In genomic region chr3:122030381-122031122, GRCh38 we compare ENCODE assay signal across 10 cellular contexts. TPM values are rescaled to one million over a fixed set of nuclear protein-coding genes. Genes with fewer than 3 reads are reported as not detected.
A peak's percentile ranks its signal among the peaks of the same experiment; 100 is the strongest.
DNase-seq lines count a peak whose midpoint lies in the region; ATAC-seq, FAIRE-seq and TF ChIP-seq lines count a peak whose summit lies in the region.
"Had no signal": no experiment of that assay in that cellular context is flagged by ENCODE, and none has a peak within 500 bp of the region (broad histone marks: within the 10 kb centered on the region; RNA-seq: fewer than 3 reads in every experiment).

No MANE protein-coding gene starts in this region.

- H3K36me3 ChIP-seq in Loucy (ENCODE audit: insufficient read depth, low read length) (no peaks in the 10 kb centered on the region), keratinocyte (ENCODE audit: control insufficient read depth in 2 of 2, extremely low read depth in 1 of 2, insufficient read depth in 2 of 2, low read length in 2 of 2) (no peaks in the 10 kb centered on the region), testis (ENCODE audit: low read depth, missing control alignments) (no peaks in the 10 kb centered on the region)

- no peak for TF ChIP-seq CTCF in Loucy (conservative IDR thresholded peaks at IDR 0.05; ENCODE audit: low read length)
- no peak for TF ChIP-seq CTCF in keratinocyte (optimal IDR thresholded peaks at IDR 0.05 in 1 of 3, IDR thresholded peaks at IDR 0.05 in 1 of 3, conservative IDR thresholded peaks at IDR 0.05 in 1 of 3; ENCODE audit: extremely low read depth in 1 of 3, insufficient read depth in 2 of 3, low read length in 3 of 3)
- no peak for TF ChIP-seq CTCF in testis (IDR thresholded peaks at IDR 0.05)

- peak overlapping the region; percentile 24 for H3K4me3 ChIP-seq in Loucy (ENCODE audit: low read length, poor library complexity, severe bottlenecking)
- no peak overlapping the region for H3K4me3 ChIP-seq in keratinocyte (ENCODE audit: control insufficient read depth in 2 of 3, extremely low read depth in 1 of 3, insufficient read depth in 2 of 3, low read depth in 1 of 3, low read length in 3 of 3)
- no peak overlapping the region for H3K4me3 ChIP-seq in testis

- no peak for TF ChIP-seq POLR2A in testis (IDR thresholded peaks at IDR 0.05)

- H3K9me1 ChIP-seq in keratinocyte (ENCODE audit: control insufficient read depth, extremely low read depth, insufficient read depth, low read length): no peaks in the 10 kb centered on the region

- DNase-seq in GM18507 (ENCODE audit: extremely low spot score, insufficient read length, low read depth) (no peak), keratinocyte (ENCODE audit: low read depth, low spot score) (no peak), T-cell (no peak), testis (no peak), NCI-H1417 (lab: John Stamatoyannopoulos, UW) (no peak)
- no peak for DNase-seq in stimulated activated CD4-positive, alpha-beta T cell treated with anti-CD3 and anti-CD28 coated beads, Interleukin-2, amount 100 ng/mL, for 24 hours

- H3K9ac ChIP-seq in Loucy (ENCODE audit: low read depth, low read length, poor library complexity, severe bottlenecking) (peak overlapping the region; percentile 45), keratinocyte (ENCODE audit: control insufficient read depth, extremely low read depth, insufficient read depth, low read length) (no peak overlapping the region)

- H3K4me1 Mint-ChIP-seq in T-cell: peaks cover 3 to 7% (median 6%) of the 10 kb centered on the region in 3 donors
- H3K4me1 Mint-ChIP-seq: brain had no signal

- FAIRE-seq in GM18507 (lab: Jason Lieb, UNC) (peak; percentile 91), keratinocyte (lab: Jason Lieb, UNC) (no peak)

- H3K4me1 ChIP-seq in Loucy (ENCODE audit: insufficient read depth, low read length, poor library complexity, severe bottlenecking): peaks cover 15% of the 10 kb centered on the region
- no peaks in the 10 kb centered on the region for H3K4me1 ChIP-seq in keratinocyte (ENCODE audit: control insufficient read depth, extremely low read depth, insufficient read depth, low read length)
- no peaks in the 10 kb centered on the region for H3K4me1 ChIP-seq in testis

- peaks cover 2 to 6% of the 10 kb centered on the region in 2 donors for H3K27me3 Mint-ChIP-seq in T-cell

- no peaks in the 10 kb centered on the region for H3F3A ChIP-seq in Loucy (ENCODE audit: low read depth)

- no peak overlapping the region for H3K27ac ChIP-seq in keratinocyte (ENCODE audit: control insufficient read depth, insufficient read depth, low read length)
- H3K27ac ChIP-seq in testis: no peak overlapping the region

- no peak overlapping the region for H3K4me3 Mint-ChIP-seq in T-cell
- H3K4me3 Mint-ChIP-seq: brain had no signal

- H2AFZ ChIP-seq in Loucy (ENCODE audit: low read length) (peak overlapping the region; percentile 78), keratinocyte (ENCODE audit: control insufficient read depth, low read length) (peak overlapping the region; percentile 58)

- no peaks in the 10 kb centered on the region for H4K20me1 ChIP-seq in Loucy (ENCODE audit: insufficient read depth, low read length, poor library complexity, severe bottlenecking)
- no peaks in the 10 kb centered on the region for H4K20me1 ChIP-seq in keratinocyte (ENCODE audit: control insufficient read depth, extremely low read depth, insufficient read depth, low read length)

- POLR2A ChIA-PET in T-cell (lab: Charles Lee): interaction anchor here (0.6 to 0.7 kb wide), 3 partner anchors 18 to 368 kb away, joined by 3 read pairs; no protein-coding TSS in a partner anchor

- no peaks in the 10 kb centered on the region for H3K36me3 Mint-ChIP-seq in T-cell
- H3K36me3 Mint-ChIP-seq: brain had no signal

- no peak overlapping the region for H3K27ac Mint-ChIP-seq in T-cell
- H3K27ac Mint-ChIP-seq: brain had no signal

- WGBS in testis, 2 donors: 87 to 89% methylated on average over 3 of the region's 3 CpGs

- H3K4me2 ChIP-seq in Loucy (ENCODE audit: low read depth, low read length, poor library complexity, severe bottlenecking): peak overlapping the region; percentile 63
- no peak overlapping the region for H3K4me2 ChIP-seq in keratinocyte (ENCODE audit: control insufficient read depth, extremely low read depth, insufficient read depth, low read depth, low read length)

- H3K27me3 ChIP-seq in Loucy (ENCODE audit: insufficient read depth, low read length, poor library complexity, severe bottlenecking) (no peaks in the 10 kb centered on the region), keratinocyte (ENCODE audit: control insufficient read depth, extremely low read depth, insufficient read depth, low read length) (no peaks in the 10 kb centered on the region), testis (no peaks in the 10 kb centered on the region)

- H3K9me3 Mint-ChIP-seq in T-cell: peaks cover 1 to 2% (median 1%) of the 10 kb centered on the region in 3 donors

- intact Hi-C loops in testis (cut with DNase I; ENCODE audit: low total_unique reads): no loop called here

- dilution Hi-C loops in keratinocyte (cut with MboI; ENCODE audit: extremely low pct_ligation_motif_present, low sequenced_read_pairs): no loop called here

- CTCF ChIA-PET in T-cell (lab: Charles Lee): no interaction called here

- ATAC-seq in GM21786 (IDR thresholded peaks at IDR 0.05; ENCODE audit: unreplicated experiment) (peak; percentile 57), T-cell (replicated peaks in 1 of 4) (no peak)

- H3K9me2 ChIP-seq in Loucy (replicated peaks; ENCODE audit: low read depth, low read length): no peaks in the 10 kb centered on the region

- H3K79me2 ChIP-seq in Loucy (ENCODE audit: insufficient read depth, low read length) (no peaks in the 10 kb centered on the region), keratinocyte (ENCODE audit: control insufficient read depth, insufficient read depth, low read length) (no peaks in the 10 kb centered on the region)

- H3K9me3 ChIP-seq in Loucy (ENCODE audit: insufficient read depth, low read depth, low read length) (peaks cover 12% of the 10 kb centered on the region), keratinocyte (ENCODE audit: control insufficient read depth, low read depth, low read length) (no peaks in the 10 kb centered on the region), testis (no peaks in the 10 kb centered on the region)

RNA-seq across cellular contexts. Expression of gene ILDR1, which starts 8.5 kb away (rescaled TPM):
- polyA plus RNA-seq in keratinocyte: 0.06 to 0.28 TPM (median 0.09 TPM) in 3 replicates
- 0.55 TPM for polyA plus RNA-seq in keratinocyte (2011; ENCODE audit: low read depth)
- 0.14 and 0.27 TPM in 2 replicates for polyA plus RNA-seq in keratinocyte (2011; cell fraction: cytosol; rRNA removed)
- 0.28 and 0.32 TPM in 2 replicates for polyA plus RNA-seq in keratinocyte (2011; cell fraction: nucleus; rRNA removed)
- polyA plus RNA-seq in keratinocyte (2012; ENCODE audit: low replicate concordance): 0.19 and 0.68 TPM in 2 replicates
- 0.10 to 0.33 TPM in 2 of 3 replicates, not detected in the other for polyA minus RNA-seq in keratinocyte
- not detected for polyA minus RNA-seq in keratinocyte (2011; cell fraction: cytosol; rRNA and poly(A)+ RNA removed)
- polyA minus RNA-seq in keratinocyte (2011; cell fraction: nucleus; rRNA and poly(A)+ RNA removed): 0.39 and 1.1 TPM in 2 replicates
- total RNA-seq in T-cell: under 1 TPM in 2 of 5 donors, not detected in 3; 0.16 TPM
- total RNA-seq in testis: 1 to 10 TPM; 3.2 TPM
- polyA plus RNA-seq in testis (ENCODE audit: insufficient read depth, low read depth, low replicate concordance): 1.4 TPM
- total RNA-seq: osteocyte had no signal

RNA-seq across cellular contexts. Expression of gene CD86, which starts 24.6 kb away (rescaled TPM):
- polyA plus RNA-seq in keratinocyte (2.9 to 6.9 TPM (median 6.1 TPM) in 3 replicates), testis (ENCODE audit: insufficient read depth, low read depth, low replicate concordance) (3.4 TPM)
- polyA plus RNA-seq in keratinocyte (2011; ENCODE audit: low read depth): 2.3 TPM
- polyA plus RNA-seq in keratinocyte (2011; cell fraction: cytosol; rRNA removed): 4.6 and 9.2 TPM in 2 replicates
- 3.3 and 4.1 TPM in 2 replicates for polyA plus RNA-seq in keratinocyte (2011; cell fraction: nucleus; rRNA removed)
- polyA plus RNA-seq in keratinocyte (2012; ENCODE audit: low replicate concordance): 3.3 and 4.1 TPM in 2 replicates
- 1.8 to 5.1 TPM (median 2.9 TPM) in 3 replicates for polyA minus RNA-seq in keratinocyte
- polyA minus RNA-seq in keratinocyte (2011; cell fraction: cytosol; rRNA and poly(A)+ RNA removed): 4.2 TPM
- 1.5 and 5.3 TPM in 2 replicates for polyA minus RNA-seq in keratinocyte (2011; cell fraction: nucleus; rRNA and poly(A)+ RNA removed)
- total RNA-seq in T-cell (1 to 10 TPM in 1 of 5 donors, under 1 TPM in 3, not detected in 1; 0.23 to 1.2 (median 0.52) TPM), testis (1 to 10 TPM; 3.2 to 4.5 TPM)
- total RNA-seq: osteocyte had no signal
